In the genomic region with DNA sequence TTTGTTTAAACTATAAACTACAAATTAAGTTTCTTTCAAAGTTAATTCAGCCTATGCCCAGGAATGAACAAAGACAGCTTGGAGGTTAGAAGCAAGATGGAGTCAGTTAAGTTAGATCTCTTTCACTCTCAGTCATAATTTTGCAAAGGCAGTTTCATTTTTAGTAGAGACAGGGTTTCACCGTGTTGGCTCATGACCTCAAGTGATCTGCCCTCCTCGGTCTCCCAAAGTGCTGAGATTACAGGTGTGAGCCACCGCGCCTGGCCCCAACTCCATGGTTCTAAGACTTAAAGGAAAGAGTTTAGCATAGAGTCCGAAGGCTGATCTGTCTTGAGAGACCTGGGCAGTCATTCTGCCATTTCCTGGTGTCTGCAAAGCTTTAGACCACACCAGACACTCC, we compare ENCODE assay signal across 1 cellular context. TPM values are rescaled to one million over a fixed set of nuclear protein-coding genes. Genes with fewer than 3 reads are reported as not detected.
"Had no signal": no experiment of that assay in that cellular context is flagged by ENCODE, and none has a peak within 500 bp of the region (broad histone marks: within the 10 kb centered on the region; RNA-seq: fewer than 3 reads in every experiment).

No MANE protein-coding gene starts in this region.

RNA-seq across cellular contexts. Expression of gene OSBP2, which starts 45.8 kb away (rescaled TPM):
- total RNA-seq: SJCRH30 had no signal
